Comparison of ENCODE assay signal across 22 cellular contexts in the genomic region with DNA sequence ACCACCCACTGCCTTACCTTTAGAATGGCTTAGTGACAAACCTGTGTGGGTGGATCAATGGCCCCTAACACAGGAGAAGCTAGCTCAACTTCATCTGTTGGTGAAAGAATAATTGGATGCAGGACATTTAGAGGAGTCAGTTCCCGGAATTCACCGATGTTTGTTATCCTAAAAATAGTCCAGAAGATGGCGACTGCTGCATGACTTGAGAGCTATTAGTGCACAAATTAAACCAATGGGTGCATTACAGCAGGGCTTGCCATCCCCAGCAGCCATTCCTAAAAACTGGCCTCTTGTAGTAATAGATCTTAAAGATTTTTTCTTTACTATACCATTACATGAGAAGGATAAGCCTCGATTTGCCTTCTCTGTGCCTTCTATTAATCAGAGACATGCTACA. TPM values are rescaled to one million over a fixed set of nuclear protein-coding genes. Genes with fewer than 3 reads are reported as not detected.
DNase-seq lines count a peak whose midpoint lies in the region; ATAC-seq and TF ChIP-seq lines count a peak whose summit lies in the region.
"Had no signal": no experiment of that assay in that cellular context is flagged by ENCODE, and none has a peak within 500 bp of the region (broad histone marks: within the 10 kb centered on the region; RNA-seq: fewer than 3 reads in every experiment).

No MANE protein-coding gene starts in this region.

- no peaks in the 10 kb centered on the region for H3K4me1 ChIP-seq in GM23338 (ENCODE audit: insufficient read depth)
- H3K4me1 ChIP-seq in PC-3 (ENCODE audit: insufficient read depth, low read length), result no peaks in the 10 kb centered on the region
- H3K4me1 ChIP-seq in liver (ENCODE audit: control insufficient read depth in 4 of 4, insufficient read depth in 4 of 4, low read length in 3 of 4), result peaks cover 0 to 7% (median 3%) of the 10 kb centered on the region in 4 donors
- no peaks in the 10 kb centered on the region for H3K4me1 ChIP-seq in mesendoderm (ENCODE audit: control insufficient read depth, low read depth, low read length)
- H3K4me1 ChIP-seq: Caco-2 had no signal

- ATAC-seq in GM23338 (no peak), PC-3 (no peak), Right ventricle myocardium inferior (no peak)
- ATAC-seq: activated CD4-positive, CD25-positive, alpha-beta regulatory T cell treated with anti-CD3 and anti-CD28 coated beads, Interleukin-2, amount 50 U/mL, for 24 hours; activated CD8-positive, alpha-beta T cell treated with anti-CD3 and anti-CD28 coated beads, Interleukin-2, amount 10 ng/mL, durations not matched to agents 7 days and 5 days; K562; natural killer cell had no signal

- peaks cover 83% of the 10 kb centered on the region for H3K9me3 Mint-ChIP-seq in GM23338

- H3K27ac ChIP-seq in GM23338 (ENCODE audit: low read depth), result no peak overlapping the region
- H3K27ac ChIP-seq in PC-3 (ENCODE audit: low read length), result no peak overlapping the region
- H3K27ac ChIP-seq in liver (ENCODE audit: low read depth in 1 of 2, low read length in 2 of 2), result no peak overlapping the region
- H3K27ac ChIP-seq in mesendoderm (ENCODE audit: low read depth, low read length), result no peak overlapping the region
- H3K27ac ChIP-seq: RWPE1 had no signal

- peaks cover 3% of the 10 kb centered on the region for H3K27me3 Mint-ChIP-seq in GM23338 (ENCODE audit: insufficient read depth, low read depth, poor library complexity)

- POLR2A ChIA-PET in PC-3 (lab: Charles Lee; ENCODE audit: unreplicated experiment), result no interaction called here

- intact Hi-C loops in PC-3 (cut with micrococcal nuclease), result no loop called here
- intact Hi-C loops in Right ventricle myocardium inferior (cut with DNase I), result no loop called here

- BruUV-seq in PC-3 (replicated peaks; lab: Mats Ljungman, UMichigan), result no TSS peak

- H3K4me3 ChIP-seq in GM23338 (no peak overlapping the region), PC-3 (ENCODE audit: low read length) (no peak overlapping the region), liver (ENCODE audit: low read depth in 1 of 3, low read length in 3 of 3) (no peak overlapping the region), mesendoderm (ENCODE audit: low read length) (no peak overlapping the region)
- H3K4me3 ChIP-seq: K562 had no signal

- H3F3A ChIP-seq in GM23338 (replicated peaks; ENCODE audit: low read depth) (no peaks in the 10 kb centered on the region), PC-3 (ENCODE audit: low read length, unreplicated experiment) (no peaks in the 10 kb centered on the region)

- H2AFZ ChIP-seq in GM23338, result no peak overlapping the region
- no peak overlapping the region for H2AFZ ChIP-seq in PC-3 (ENCODE audit: low read length)

- H3K27me3 ChIP-seq in GM23338 (ENCODE audit: insufficient read depth) (no peaks in the 10 kb centered on the region), PC-3 (ENCODE audit: low read length) (no peaks in the 10 kb centered on the region), liver (ENCODE audit: control insufficient read depth in 4 of 4, insufficient read depth in 4 of 4, low read length in 3 of 4) (no peaks in the 10 kb centered on the region), mesendoderm (ENCODE audit: insufficient read depth, low read length, poor library complexity) (no peaks in the 10 kb centered on the region)

- no peaks in the 10 kb centered on the region for H3K9me3 ChIP-seq in PC-3 (ENCODE audit: low read length)
- H3K9me3 ChIP-seq in liver (ENCODE audit: control insufficient read depth in 4 of 4, low read length in 3 of 4), result peaks cover 0 to 8% (median 1%) of the 10 kb centered on the region in 4 donors
- H3K9me3 ChIP-seq: Caco-2 had no signal

- H4K5ac ChIP-seq in mesendoderm (ENCODE audit: low read length), result no peak overlapping the region

- WGBS in liver, result 77% methylated on average over 4 of the region's 4 CpGs
- WGBS in mesendoderm (ENCODE audit: extremely low coverage, insufficient coverage, low lambda C conversion rate), result no CpG with 5 or more reads among the region's 4 CpGs

- H3K9ac ChIP-seq in PC-3 (ENCODE audit: low read length), result no peak overlapping the region
- H3K9ac ChIP-seq in liver (ENCODE audit: low read depth in 1 of 2, low read length in 2 of 2), result no peak overlapping the region
- H3K9ac ChIP-seq in mesendoderm (ENCODE audit: low read length), result no peak overlapping the region

- no peak overlapping the region for H2BK120ac ChIP-seq in mesendoderm (ENCODE audit: low read depth, low read length)

- no peak overlapping the region for H2AK5ac ChIP-seq in mesendoderm (ENCODE audit: low read length)

- H3K27ac Mint-ChIP-seq in GM23338, result no peak overlapping the region
- H3K27ac Mint-ChIP-seq: activated CD8-positive, alpha-beta T cell treated with anti-CD3 and anti-CD28 coated beads, Interleukin-2, amount 10 ng/mL, durations not matched to agents 7 days and 5 days; natural killer cell had no signal

- 0 out of 2 replicates have a peak, but pooled peaks cover 3% of the 10 kb centered on the region for H3K36me3 ChIP-seq in GM23338 (ENCODE audit: insufficient read depth)
- H3K36me3 ChIP-seq in PC-3 (ENCODE audit: low read depth, low read length), result no peaks in the 10 kb centered on the region
- no peaks in the 10 kb centered on the region for H3K36me3 ChIP-seq in liver (ENCODE audit: control insufficient read depth in 4 of 4, insufficient read depth in 3 of 4, low read depth in 1 of 4, low read length in 3 of 4)
- H3K36me3 ChIP-seq in mesendoderm (ENCODE audit: control insufficient read depth, insufficient read depth, low read length), result no peaks in the 10 kb centered on the region

- no peak overlapping the region for H3K23ac ChIP-seq in mesendoderm (ENCODE audit: low read length)

- H3K36me3 Mint-ChIP-seq in GM23338 (ENCODE audit: low read depth), result peaks cover 63% of the 10 kb centered on the region
- H3K36me3 Mint-ChIP-seq: natural killer cell had no signal

- no peaks in the 10 kb centered on the region for H3K4me1 Mint-ChIP-seq in GM23338
- H3K4me1 Mint-ChIP-seq: natural killer cell had no signal

- no peak overlapping the region for H3K56ac ChIP-seq in mesendoderm (ENCODE audit: low read length)

- H3K9me2 ChIP-seq in GM23338 (ENCODE audit: insufficient read depth), result no peaks in the 10 kb centered on the region
- no peaks in the 10 kb centered on the region for H3K9me2 ChIP-seq in PC-3 (replicated peaks; ENCODE audit: low read length)

- TF ChIP-seq RAD21 in liver (IDR thresholded peaks at IDR 0.05), result peak; percentile 72

- H3K4me2 ChIP-seq in GM23338 (no peak overlapping the region), PC-3 (ENCODE audit: low read length) (no peak overlapping the region), mesendoderm (ENCODE audit: low read length) (no peak overlapping the region)

- DNase-seq in DMS 273 (lab: John Stamatoyannopoulos, UW; ENCODE audit: unreplicated experiment) (peak; percentile 26), DMS 273 treated with DMSO at 0.1 percent for 48 hours (lab: John Stamatoyannopoulos, UW) (no peak), GM23338 (ENCODE audit: low spot score) (peak; percentile 8), PC-3 (peak; percentile 6), Right ventricle myocardium inferior (ENCODE audit: missing footprints) (no peak), mesendoderm (no peak), mesenteric fat pad (ENCODE audit: low spot score) (no peak)
- DNase-seq: 8988T; activated CD8-positive, alpha-beta T cell treated with anti-CD3 and anti-CD28 coated beads, Interleukin-2, amount 10 ng/mL, durations not matched to agents 7 days and 5 days; activated naive CD4-positive, alpha-beta T cell; Caco-2; natural killer cell; NCI-H187; NCI-H345; retina; stimulated activated CD4-positive, alpha-beta T cell treated with anti-CD3 and anti-CD28 coated beads, Interleukin-2, amount 100 ng/mL, for 48 hours; stimulated activated naive CD4-positive, alpha-beta T cell; T1000 had no signal

- H4K20me1 ChIP-seq in GM23338 (replicated peaks; ENCODE audit: insufficient read depth) (no peaks in the 10 kb centered on the region), PC-3 (ENCODE audit: low read length) (no peaks in the 10 kb centered on the region)

- H3K4me3 Mint-ChIP-seq in GM23338, result no peak overlapping the region
- H3K4me3 Mint-ChIP-seq: activated CD8-positive, alpha-beta T cell treated with anti-CD3 and anti-CD28 coated beads, Interleukin-2, amount 10 ng/mL, durations not matched to agents 7 days and 5 days; natural killer cell had no signal

- H3K79me2 ChIP-seq in GM23338 (replicated peaks; ENCODE audit: insufficient read depth), result no peaks in the 10 kb centered on the region
- no peaks in the 10 kb centered on the region for H3K79me2 ChIP-seq in PC-3 (ENCODE audit: low read length)
- H3K79me2 ChIP-seq in mesendoderm (ENCODE audit: control insufficient read depth, insufficient read depth, low read length), result no peaks in the 10 kb centered on the region

- no peak overlapping the region for H4K8ac ChIP-seq in mesendoderm (ENCODE audit: low read depth, low read length)

- no peak overlapping the region for H2BK15ac ChIP-seq in mesendoderm (replicated peaks; ENCODE audit: low read depth)

- no peak overlapping the region for H3K18ac ChIP-seq in mesendoderm (ENCODE audit: low read length)

- CTCF ChIA-PET in PC-3 (lab: Charles Lee), result no interaction called here

- H2BK5ac ChIP-seq in mesendoderm (ENCODE audit: low read length), result no peak overlapping the region

- 0 out of 4 replicates have a peak, but pooled peaks have one; percentile 14 to 17 for TF ChIP-seq CTCF in GM23338 (conservative IDR thresholded peaks at IDR 0.05; ENCODE audit: low read depth in 2 of 2)
- TF ChIP-seq CTCF in PC-3 (conservative IDR thresholded peaks at IDR 0.05; ENCODE audit: low read depth, low read length), result no peak; the same call in 1 of the 2 replicates
- TF ChIP-seq CTCF in liver (IDR thresholded peaks at IDR 0.05; ENCODE audit: low read depth, low read length, missing input control), result peak; percentile 22

- H3K4ac ChIP-seq in mesendoderm (ENCODE audit: low read depth, low read length), result no peak overlapping the region

- H3K79me1 ChIP-seq in mesendoderm (ENCODE audit: low read length), result no peaks in the 10 kb centered on the region

TF ChIP-seq in GM23338, 12 proteins besides CTCF, POLR2A, EP300 and RAD21 (continues in another document):
- no peak for TF ChIP-seq JUNB (IDR thresholded peaks at IDR 0.05; ENCODE audit: unreplicated experiment)
- no peak for TF ChIP-seq ZNF331 (CRISPR knock-in tag; IDR thresholded peaks at IDR 0.05; ENCODE audit: low read depth)
- no peak for TF ChIP-seq EZH2 (IDR thresholded peaks at IDR 0.05; ENCODE audit: low read depth, unreplicated experiment)
- no peak for TF ChIP-seq ZNF114 (CRISPR knock-in tag; IDR thresholded peaks at IDR 0.05)

TF ChIP-seq in liver, 16 proteins besides CTCF, POLR2A, EP300 and RAD21 (continues in another document):
- no peak for TF ChIP-seq HNF4A (conservative IDR thresholded peaks at IDR 0.05)

RNA-seq across cellular contexts. Expression of a gene that starts 46.8 kb away (rescaled TPM):
- 0.58 and 0.66 TPM in 2 replicates for total RNA-seq in GM23338 (2014; rRNA removed; shearing (Covaris generic))
- polyA plus RNA-seq in GM23338 (2016; fragmentation: Nextera tagmentation; extraction: Ambion mirVana) (0.48 TPM in 1 of 2 replicates, not detected in the other), liver (under 1 TPM; 0.57 to 0.68 TPM)
- total RNA-seq in PC-3 (2014; rRNA removed) (12.7 and 12.8 TPM in 2 replicates), liver (1 to 10 TPM; 1.5 to 8.0 TPM), Right ventricle myocardium inferior (0.38 TPM), mesenteric fat pad (0.74 TPM)
- 3.3 TPM for polyA plus RNA-seq in mesendoderm (2013, experiment 1 of 2)
- polyA plus RNA-seq in mesendoderm (2013, experiment 2 of 2), result 3.2 TPM
- total RNA-seq: Caco-2 had no signal

Comparison
In these comparisons a context has a peak if more than half of its experiments do, and no peak if none do; other contexts are left out.
1. DNase-seq: peak in DMS 273 (single experiment), GM23338 (single experiment) and PC-3 (single experiment); none in DMS 273 treated with DMSO at 0.1 percent for 48 hours (single experiment), Right ventricle myocardium inferior (single experiment), mesendoderm (single experiment) and mesenteric fat pad (single experiment).